Comparison of ENCODE assay signal across 19 cellular contexts in genomic region chr15:37007301-37007700, GRCh38.
"Had no signal": no experiment of that assay in that cellular context is flagged by ENCODE, and none has a peak within 500 bp of the region (broad histone marks: within the 10 kb centered on the region; RNA-seq: fewer than 3 reads in every experiment).

No MANE protein-coding gene starts in this region.

- H3K9me3 ChIP-seq: adrenal gland, esophagus squamous epithelium, thyroid gland had no signal

- H3K27me3 ChIP-seq: adrenal gland, esophagus squamous epithelium, thyroid gland had no signal

- H3K4me3 ChIP-seq: adrenal gland, esophagus squamous epithelium, thyroid gland had no signal

- H3K36me3 ChIP-seq: adrenal gland, thyroid gland had no signal

- ATAC-seq: activated naive CD4-positive, alpha-beta T cell treated with anti-CD3 and anti-CD28 coated beads, Interleukin-2, amount 50 U/mL, for 72 hours; effector memory CD8-positive, alpha-beta T cell had no signal

- DNase-seq: activated CD4-positive, alpha-beta T cell treated with anti-CD3 and anti-CD28 coated beads, Interleukin-2, amount 50 U/mL, for 48 hours; activated gamma-delta T cell treated with Interleukin-2 at 50 U/mL for 16 hours; activated T-cell treated with anti-CD3 and anti-CD28 coated beads for 4 hours; adrenal gland; dermis blood vessel endothelial cell; effector memory CD8-positive, alpha-beta T cell; esophagus squamous epithelium; foreskin fibroblast; hippocampal formation; midbrain; nephron progenitor cell; nucleus accumbens; posterior cingulate gyrus; retina; stimulated activated CD4-positive, alpha-beta T cell treated with anti-CD3 and anti-CD28 coated beads, Interleukin-2, amount 100 ng/mL, for 24 hours; stimulated activated naive CD4-positive, alpha-beta T cell treated with Interleukin-2 at 50 U/mL for 16 hours; T-helper 2 cell; thyroid gland had no signal

- H3K4me1 ChIP-seq: adrenal gland, esophagus squamous epithelium, thyroid gland had no signal
